24 cellular contexts compared by ENCODE assay signal in the genomic region with DNA sequence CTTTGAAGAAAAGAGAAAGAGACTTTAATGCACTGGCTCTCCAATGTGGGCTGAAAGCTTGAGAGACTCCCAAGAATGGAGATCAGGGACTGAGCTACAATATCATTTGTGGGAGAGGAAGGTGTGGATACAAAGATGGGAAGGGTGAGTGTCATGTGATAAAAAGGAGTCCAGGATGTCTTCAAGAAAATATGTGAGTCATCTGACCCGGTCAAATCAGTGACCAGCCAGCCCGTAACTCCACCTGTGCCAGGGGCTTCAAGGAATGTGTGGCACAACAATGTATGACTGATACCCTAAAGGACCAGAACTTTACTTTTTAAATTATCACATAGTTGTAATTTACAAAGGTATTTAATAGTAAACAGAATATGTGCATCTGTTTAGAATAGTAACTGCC.
"Had no signal": no experiment of that assay in that cellular context is flagged by ENCODE, and none has a peak within 500 bp of the region (broad histone marks: within the 10 kb centered on the region; RNA-seq: fewer than 3 reads in every experiment).

No MANE protein-coding gene starts in this region.

- DNase-seq: activated CD4-positive, alpha-beta memory T cell treated with anti-CD3 and anti-CD28 coated beads, Interleukin-2, amount 10 ng/mL, durations not matched to agents 7 days and 5 days; activated CD4-positive, alpha-beta T cell treated with anti-CD3 and anti-CD28 coated beads, Interleukin-2, amount 10 ng/mL, durations not matched to agents 7 days and 5 days; activated CD4-positive, CD25-positive, alpha-beta regulatory T cell treated with anti-CD3 and anti-CD28 coated beads, Interleukin-2, amount 50 U/mL, for 72 hours; activated effector memory CD4-positive, alpha-beta T cell treated with Interleukin-2 at 50 U/mL for 16 hours; activated naive CD4-positive, alpha-beta T cell treated with Interleukin-2 at 50 U/mL for 16 hours; activated T-cell treated with anti-CD3 and anti-CD28 coated beads, Interleukin-2, amount 50 U/mL, for 4 hours; amygdala; cortex of kidney; islet precursor cell; mammary epithelial cell; naive thymus-derived CD8-positive, alpha-beta T cell; occipital lobe; right lobe of liver; stimulated activated CD4-positive, alpha-beta T cell treated with anti-CD3 and anti-CD28 coated beads, Interleukin-4, amount 100 ng/mL, for 1 hour; stimulated activated naive CD8-positive, alpha-beta T cell treated with anti-CD3 and anti-CD28 coated beads, Interleukin-15, Interleukin-2, amounts not matched to agents 100 U/mL and 50 U/mL, for 24 hours; SW 1271; T1000; trophoblast cell; WERI-Rb-1 had no signal

- ATAC-seq: activated T-cell treated with anti-CD3 and anti-CD28 coated beads, Interleukin-2, amount 50 U/mL, for 4 hours; naive thymus-derived CD8-positive, alpha-beta T cell; right lobe of liver; stimulated activated naive CD8-positive, alpha-beta T cell treated with anti-CD3 and anti-CD28 coated beads, Interleukin-15, Interleukin-2, amounts not matched to agents 100 U/mL and 50 U/mL, for 24 hours had no signal

- H3K4me3 ChIP-seq: neural progenitor cell, right lobe of liver, thoracic aorta had no signal

- H3K9me3 ChIP-seq: right lobe of liver, thoracic aorta had no signal

- H3K36me3 Mint-ChIP-seq: neural progenitor cell had no signal

- H3K27ac ChIP-seq: neural progenitor cell, parathyroid adenoma, right lobe of liver, thoracic aorta, WERI-Rb-1 had no signal

- H3K9me3 Mint-ChIP-seq: activated CD4-positive, alpha-beta memory T cell treated with anti-CD3 and anti-CD28 coated beads, Interleukin-2, amount 10 ng/mL, durations not matched to agents 7 days and 5 days; activated CD4-positive, alpha-beta T cell treated with anti-CD3 and anti-CD28 coated beads, Interleukin-2, amount 10 ng/mL, durations not matched to agents 7 days and 5 days; activated T-cell treated with anti-CD3 and anti-CD28 coated beads, Interleukin-2, amount 50 U/mL, for 4 hours; mesothelial cell of epicardium; naive thymus-derived CD8-positive, alpha-beta T cell; neural progenitor cell; T-helper 1 cell treated with Interleukin-12 subunit alpha and Interleukin-12 subunit beta and Interleukin-4 antibody, amounts not matched to agents 30 μg/mL and 1 μg/mL, for 36 hours had no signal

- H3K4me3 Mint-ChIP-seq: activated CD4-positive, alpha-beta memory T cell treated with anti-CD3 and anti-CD28 coated beads, Interleukin-2, amount 10 ng/mL, durations not matched to agents 7 days and 5 days; activated CD4-positive, alpha-beta T cell treated with anti-CD3 and anti-CD28 coated beads, Interleukin-2, amount 10 ng/mL, durations not matched to agents 7 days and 5 days; activated T-cell treated with anti-CD3 and anti-CD28 coated beads, Interleukin-2, amount 50 U/mL, for 4 hours; mesothelial cell of epicardium; naive thymus-derived CD8-positive, alpha-beta T cell; neural progenitor cell; T-helper 1 cell treated with Interleukin-12 subunit alpha and Interleukin-12 subunit beta and Interleukin-4 antibody, amounts not matched to agents 30 μg/mL and 1 μg/mL, for 36 hours had no signal

- H3K27me3 ChIP-seq: neural progenitor cell, right lobe of liver had no signal

- H3K79me2 ChIP-seq: parathyroid adenoma had no signal

- H3K4me1 ChIP-seq: parathyroid adenoma, right lobe of liver had no signal

- H2AFZ ChIP-seq: neural progenitor cell, parathyroid adenoma had no signal

- H3K27me3 Mint-ChIP-seq: activated CD4-positive, alpha-beta memory T cell treated with anti-CD3 and anti-CD28 coated beads, Interleukin-2, amount 10 ng/mL, durations not matched to agents 7 days and 5 days; activated CD4-positive, alpha-beta T cell treated with anti-CD3 and anti-CD28 coated beads, Interleukin-2, amount 10 ng/mL, durations not matched to agents 7 days and 5 days; naive thymus-derived CD8-positive, alpha-beta T cell had no signal

- H3K36me3 ChIP-seq: neural progenitor cell had no signal

- H3K27ac Mint-ChIP-seq: activated CD4-positive, alpha-beta T cell treated with anti-CD3 and anti-CD28 coated beads, Interleukin-2, amount 10 ng/mL, durations not matched to agents 7 days and 5 days; mesothelial cell of epicardium; neural progenitor cell; T-helper 1 cell treated with Interleukin-12 subunit alpha and Interleukin-12 subunit beta and Interleukin-4 antibody, amounts not matched to agents 30 μg/mL and 1 μg/mL, for 36 hours had no signal

- H3K4me2 ChIP-seq: neural progenitor cell had no signal
